8 cellular contexts compared by ENCODE assay signal in genomic region chr6:42547407-42548329, GRCh38. TPM values are rescaled to one million over a fixed set of nuclear protein-coding genes. Genes with fewer than 3 reads are reported as not detected.
A peak's percentile ranks its signal among the peaks of the same experiment; 100 is the strongest.
DNase-seq lines count a peak whose midpoint lies in the region; ATAC-seq and TF ChIP-seq lines count a peak whose summit lies in the region.

No MANE protein-coding gene starts in this region.

- POLR2A ChIA-PET in HEK293 (lab: Yijun Ruan, JAX), result interaction anchor here (0.5 to 2.3 kb wide), 20 partner anchors 8 to 498 kb away, joined by 3 to 23 read pairs (median 3); partner anchors contain the start of genes TAF8, TBCC, TRERF1 and UBR2

- TF ChIP-seq POLR2A in transverse colon (IDR thresholded peaks at IDR 0.05), result no peak

- H3K9ac ChIP-seq in adipocyte (ENCODE audit: low read length), result peak overlapping the region; percentile 83

- H3K9me3 ChIP-seq in HEK293 (ENCODE audit: control insufficient read depth, insufficient read depth, low read depth, low read length) (no peaks in the 10 kb centered on the region), adipocyte (ENCODE audit: control insufficient read depth, low read length) (no peaks in the 10 kb centered on the region), heart right ventricle (no peaks in the 10 kb centered on the region), transverse colon (no peaks in the 10 kb centered on the region)

- WGBS in heart right ventricle, 2 donors, result 5 to 6% methylated on average over 27 of the region's 27 CpGs
- WGBS in transverse colon (ENCODE audit: low coverage in 1 of 2), 2 donors, result 0 to 7% methylated on average over 2 to 27 of the region's 27 CpGs

- in situ Hi-C loops in transverse colon (cut with MboI; ENCODE audit: low pct_ligation_motif_present in 1 of 4, low pct_unique_long_range_greater_than_20kb in 1 of 4, low sequenced_read_pairs in 3 of 4), result loop anchor here (25.0 kb wide), 2 partner anchors 285 to 460 kb away; no protein-coding TSS in a partner anchor

- intact Hi-C loops in heart right ventricle (cut with DNase I) (loop anchor here in 8 of 10 donors (1.0 to 10.0 kb wide), 9 partner anchors 283 to 473 kb away; partner anchors contain the start of gene MRPS10 (in 1 of the 8)), transverse colon (cut with DNase I; ENCODE audit: low total_unique reads) (no loop called here)

- H3K27ac ChIP-seq in HEK293 (ENCODE audit: extremely low read depth, low read depth, low read length) (no peak overlapping the region; the same call in 1 of the 2 replicates), heart right ventricle (peak overlapping the region in 7 of 10 donors; percentile 11 to 75 (median 51)), transverse colon (peak overlapping the region; percentile 60 to 75 (median 72))

- no peaks in the 10 kb centered on the region for H3K4me1 ChIP-seq in HEK293 (ENCODE audit: control insufficient read depth, insufficient read depth, low read length)
- peaks cover 14% of the 10 kb centered on the region for H3K4me1 ChIP-seq in adipocyte (ENCODE audit: control insufficient read depth, insufficient read depth, low read length)
- peaks cover 0 to 16% (median 8%) of the 10 kb centered on the region in 9 donors for H3K4me1 ChIP-seq in heart right ventricle
- H3K4me1 ChIP-seq in transverse colon, result peaks cover 0 to 12% (median 4%) of the 10 kb centered on the region in 4 donors

- H3K4me3 ChIP-seq in HEK293 (ENCODE audit: low read depth, low read length) (peak overlapping the region; percentile 68), adipocyte (ENCODE audit: low read length) (peak overlapping the region; percentile 84), heart right ventricle (peak overlapping the region in 9 of 10 donors; percentile 21 to 64 (median 56)), transverse colon (peak overlapping the region in 3 of 4 donors; percentile 21 to 55 (median 38))

- DNase-seq in ELF-1 (ENCODE audit: low read depth, low spot score), result peak; percentile 91
- DNase-seq in NCI-H1105 (lab: John Stamatoyannopoulos, UW), result peak; percentile 67
- peak; percentile 57 for DNase-seq in SW480 (ENCODE audit: low spot score)
- peak; percentile 91 for DNase-seq in adipocyte (ENCODE audit: low read depth)
- peak; percentile 80 to 85 for DNase-seq in heart right ventricle
- peak; percentile 94 for DNase-seq in pons (ENCODE audit: low spot score)
- peak; percentile 89 for DNase-seq in transverse colon

- CTCF ChIA-PET in HEK293 (lab: Yijun Ruan, JAX), result interaction anchor here (0.5 to 9.2 kb wide), 135 partner anchors 11 to 1130 kb away, joined by 3 to 160 read pairs (median 5); partner anchors contain the start of genes MRPS10, TAF8, TBCC and TRERF1

- H3K27me3 ChIP-seq in adipocyte (replicated peaks; ENCODE audit: control insufficient read depth, insufficient read depth, low read length) (no peaks in the 10 kb centered on the region), heart right ventricle (no peaks in the 10 kb centered on the region), transverse colon (no peaks in the 10 kb centered on the region)

- no peak for TF ChIP-seq EP300 in transverse colon (IDR thresholded peaks at IDR 0.05; ENCODE audit: low read depth)

- ATAC-seq in heart right ventricle, result peak; percentile 98 to 100 (median 99)

- peak; percentile 96 for TF ChIP-seq CTCF in HEK293 (tag by site-specific recombination; IDR thresholded peaks at IDR 0.05)
- TF ChIP-seq CTCF in heart right ventricle (IDR thresholded peaks at IDR 0.05), result peak; percentile 93 to 100 (median 99)
- peak; percentile 95 to 99 (median 99) for TF ChIP-seq CTCF in transverse colon (IDR thresholded peaks at IDR 0.05)

- H3K36me3 ChIP-seq in HEK293 (ENCODE audit: control insufficient read depth in 2 of 2, insufficient read depth in 1 of 2, low read length in 2 of 2) (no peaks in the 10 kb centered on the region), adipocyte (ENCODE audit: control insufficient read depth, insufficient read depth, low read length, severe bottlenecking) (no peaks in the 10 kb centered on the region), heart right ventricle (no peaks in the 10 kb centered on the region), transverse colon (no peaks in the 10 kb centered on the region)

TF ChIP-seq in HEK293, 187 proteins besides CTCF, POLR2A, EP300 and RAD21 (continues in another document):
- TF ChIP-seq GLIS2 (tag by site-specific recombination; IDR thresholded peaks at IDR 0.05) (peak; percentile 53), ZNF324 (tag by site-specific recombination; IDR thresholded peaks at IDR 0.05) (peak; percentile 30; the same call in 1 of the 2 replicates), ZNF398 (tag by site-specific recombination; IDR thresholded peaks at IDR 0.05) (0 out of 2 replicates have a peak, but pooled peaks have one; percentile 18), SP3 (tag by site-specific recombination; IDR thresholded peaks at IDR 0.05) (0 out of 2 replicates have a peak, but pooled peaks have one; percentile 10), ZNF692 (tag by site-specific recombination; IDR thresholded peaks at IDR 0.05) (peak; percentile 28; the same call in 1 of the 2 replicates), ZNF548 (tag by site-specific recombination; IDR thresholded peaks at IDR 0.05) (no peak), PRDM4 (tag by site-specific recombination; IDR thresholded peaks at IDR 0.05) (no peak), ZNF24 (tag by site-specific recombination; IDR thresholded peaks at IDR 0.05) (0 out of 2 replicates have a peak, but pooled peaks have one; percentile 21), ZEB2 (tag by site-specific recombination; IDR thresholded peaks at IDR 0.05) (peak; percentile 56; the same call in 1 of the 2 replicates), SALL2 (tag by site-specific recombination; IDR thresholded peaks at IDR 0.05; ENCODE audit: borderline replicate concordance) (no peak), ZFP69B (tag by site-specific recombination; IDR thresholded peaks at IDR 0.05) (0 out of 2 replicates have a peak, but pooled peaks have one; percentile 33), ZNF280C (tag by site-specific recombination; IDR thresholded peaks at IDR 0.05) (no peak), ZNF248 (tag by site-specific recombination; IDR thresholded peaks at IDR 0.05) (no peak)

RNA-seq across cellular contexts. Expression of gene UBR2, which starts 16.2 kb away (rescaled TPM):
- total RNA-seq in heart right ventricle (10 to 100 TPM; 27.7 to 36.5 (median 34.5) TPM), transverse colon (10 to 100 TPM; 15.9 to 52.7 (median 49.4) TPM)
- 10 to 100 TPM in 1 of 2 donors, 1 to 10 TPM in 1; 6.7 to 12.0 TPM for polyA plus RNA-seq in heart right ventricle
